ENCODE assay signal across 8 cellular contexts in the genomic region with DNA sequence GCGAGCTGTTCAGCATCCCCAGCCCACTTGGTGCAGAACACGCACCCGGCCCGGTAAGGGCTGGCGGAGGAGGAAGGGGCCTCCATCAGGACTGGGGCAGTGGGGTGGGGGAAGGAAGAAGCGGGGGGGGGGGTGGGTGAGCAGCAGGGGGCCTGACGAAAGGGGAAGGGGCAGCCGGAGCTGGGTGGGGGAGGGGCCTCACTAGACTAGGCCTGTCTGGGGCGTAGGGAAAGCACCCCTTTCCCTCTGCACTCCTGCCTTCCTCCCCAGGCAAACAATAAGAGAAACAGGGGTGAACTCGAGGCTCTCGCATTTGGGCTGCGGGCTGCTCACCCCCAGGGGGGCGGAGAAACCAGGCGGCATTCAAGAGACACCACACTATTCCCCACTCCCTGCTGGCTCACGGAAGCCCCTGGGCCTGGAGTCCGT.
A peak's percentile ranks its signal among the peaks of the same experiment; 100 is the strongest.
DNase-seq lines count a peak whose midpoint lies in the region; ATAC-seq and TF ChIP-seq lines count a peak whose summit lies in the region.

No MANE protein-coding gene starts in this region.

- H2AFZ ChIP-seq in PC-3 (ENCODE audit: low read length), result peak overlapping the region; percentile 98
- peak overlapping the region; percentile 34 for H2AFZ ChIP-seq in neuron (ENCODE audit: low read depth, low read length)

- peaks cover 11% of the 10 kb centered on the region; the same call in 1 of the 2 replicates for H3K4me1 ChIP-seq in PC-3 (ENCODE audit: insufficient read depth, low read length)
- H3K4me1 ChIP-seq in duodenal mucosa (ENCODE audit: control insufficient read depth in 1 of 2, insufficient read depth in 2 of 2, low read length in 2 of 2), result peaks cover 7 to 11% of the 10 kb centered on the region in 2 donors
- H3K4me1 ChIP-seq in neuron (ENCODE audit: insufficient read depth, low read length), result peaks cover 25% of the 10 kb centered on the region

- intact Hi-C loops in PC-3 (cut with micrococcal nuclease), result no loop called here

- H3K4me2 ChIP-seq in PC-3 (ENCODE audit: low read length), result peak overlapping the region; percentile 97

- POLR2A ChIA-PET in PC-3 (lab: Charles Lee; ENCODE audit: unreplicated experiment), result interaction anchor here (0.5 kb wide), 1 partner anchor 210 kb away, joined by 10 read pairs; no protein-coding TSS in a partner anchor

- H3K27me3 ChIP-seq in PC-3 (ENCODE audit: low read length), result no peaks in the 10 kb centered on the region
- H3K27me3 ChIP-seq in duodenal mucosa (ENCODE audit: control insufficient read depth in 1 of 2, insufficient read depth in 2 of 2, low read length in 2 of 2), result no peaks in the 10 kb centered on the region
- no peaks in the 10 kb centered on the region for H3K27me3 ChIP-seq in neuron (ENCODE audit: insufficient read depth, low read length)

- DNase-seq in PC-3 (no peak), NCI-H1417 (lab: John Stamatoyannopoulos, UW) (no peak), UCSD-AML1 (lab: John Stamatoyannopoulos, UW; ENCODE audit: unreplicated experiment) (no peak), medulla oblongata (ENCODE audit: extremely low spot score) (no peak), KG1 (lab: John Stamatoyannopoulos, UW) (no peak)

- H3K9ac ChIP-seq in PC-3 (ENCODE audit: low read length), result peak overlapping the region; percentile 80
- peak overlapping the region; percentile 64 to 72 for H3K9ac ChIP-seq in duodenal mucosa (ENCODE audit: low read depth in 1 of 2, low read length in 2 of 2)

- ATAC-seq in PC-3, result no peak

- no peaks in the 10 kb centered on the region; the same call in 1 of the 2 replicates for H3K36me3 ChIP-seq in PC-3 (ENCODE audit: low read depth, low read length)
- peaks cover 7 to 29% of the 10 kb centered on the region in 2 donors for H3K36me3 ChIP-seq in duodenal mucosa (ENCODE audit: control insufficient read depth in 1 of 2, insufficient read depth in 2 of 2, low read length in 2 of 2)
- H3K36me3 ChIP-seq in neuron (ENCODE audit: insufficient read depth, low read length), result peaks cover 28% of the 10 kb centered on the region

- BruUV-seq in PC-3 (replicated peaks; lab: Mats Ljungman, UMichigan), result no TSS peak

- H3F3A ChIP-seq in PC-3 (ENCODE audit: low read length, unreplicated experiment), result no peaks in the 10 kb centered on the region

- no peaks in the 10 kb centered on the region for H3K9me2 ChIP-seq in PC-3 (replicated peaks; ENCODE audit: low read length)

- CTCF ChIA-PET in PC-3 (lab: Charles Lee), result no interaction called here

- H3K27ac ChIP-seq in PC-3 (ENCODE audit: low read length), result no peak overlapping the region
- H3K27ac ChIP-seq in duodenal mucosa (ENCODE audit: low read depth, low read length), result no peak overlapping the region

- H4K20me1 ChIP-seq in PC-3 (ENCODE audit: low read length), result no peaks in the 10 kb centered on the region

- H3K9me3 ChIP-seq in PC-3 (ENCODE audit: low read length), result no peaks in the 10 kb centered on the region
- H3K9me3 ChIP-seq in duodenal mucosa (ENCODE audit: control insufficient read depth in 1 of 2, low read length in 2 of 2), result no peaks in the 10 kb centered on the region
- H3K9me3 ChIP-seq in neuron (ENCODE audit: low read length), result no peaks in the 10 kb centered on the region

- H3K4me3 ChIP-seq in GM12875 (ENCODE audit: low read depth, low read length) (peak overlapping the region; percentile 72), PC-3 (ENCODE audit: low read length) (peak overlapping the region; percentile 70), duodenal mucosa (ENCODE audit: low read depth in 1 of 2, low read length in 2 of 2) (peak overlapping the region; percentile 63 to 71), neuron (ENCODE audit: low read length) (peak overlapping the region; percentile 81)

- TF ChIP-seq CTCF in GM12875 (IDR thresholded peaks at IDR 0.05; ENCODE audit: borderline replicate concordance, insufficient read depth, low read depth, low read length) (no peak), PC-3 (conservative IDR thresholded peaks at IDR 0.05; ENCODE audit: low read depth, low read length) (no peak)

- peaks cover 18% of the 10 kb centered on the region; the same call in 1 of the 2 replicates for H3K79me2 ChIP-seq in PC-3 (ENCODE audit: low read length)
